In genomic region chr9:136651859-136652258, GRCh38 we compare ENCODE assay signal across 27 cellular contexts. TPM values are rescaled to one million over a fixed set of nuclear protein-coding genes. Genes with fewer than 3 reads are reported as not detected.
"Had no signal": no experiment of that assay in that cellular context is flagged by ENCODE, and none has a peak within 500 bp of the region (broad histone marks: within the 10 kb centered on the region; RNA-seq: fewer than 3 reads in every experiment).

No MANE protein-coding gene starts in this region.

- H3K4me1 ChIP-seq: ascending aorta had no signal

- H3K4me3 ChIP-seq: ascending aorta, cardiac muscle cell had no signal

- H3K27me3 ChIP-seq: ascending aorta, cardiac muscle cell had no signal

- H3K36me3 ChIP-seq: ascending aorta, cardiac muscle cell had no signal

- H3K27ac ChIP-seq: ascending aorta, cardiac muscle cell, VCaP had no signal

- DNase-seq: activated B cell treated with CpG ODN at 0.5 μM for 24 hours; activated CD4-positive, alpha-beta memory T cell treated with anti-CD3 and anti-CD28 coated beads, Interleukin-2, amount 10 ng/mL, durations not matched to agents 7 days and 5 days; activated CD4-positive, alpha-beta T cell treated with anti-CD3 and anti-CD28 coated beads for 4 hours; activated CD4-positive, alpha-beta T cell treated with anti-CD3 and anti-CD28 coated beads, Interleukin-2, amount 10 ng/mL, durations not matched to agents 7 days and 5 days; activated CD4-positive, alpha-beta T cell treated with anti-CD3 and anti-CD28 coated beads, Interleukin-2, amount 50 U/mL, for 48 hours; activated CD4-positive, CD25-positive, alpha-beta regulatory T cell treated with anti-CD3 and anti-CD28 coated beads, Interleukin-2, amount 50 U/mL, for 72 hours; activated CD8-positive, alpha-beta memory T cell treated with anti-CD3 and anti-CD28 coated beads for 24 hours; activated CD8-positive, alpha-beta memory T cell treated with anti-CD3 and anti-CD28 coated beads, Interleukin-2, amount 10 ng/mL, durations not matched to agents 7 days and 5 days; activated CD8-positive, alpha-beta memory T cell treated with anti-CD3 and anti-CD28 coated beads, Interleukin-2, amount 50 U/mL, for 48 hours; activated CD8-positive, alpha-beta T cell treated with anti-CD3 and anti-CD28 coated beads, Interleukin-2, amount 10 ng/mL, durations not matched to agents 7 days and 5 days; activated effector memory CD4-positive, alpha-beta T cell treated with Interleukin-2 at 50 U/mL for 16 hours; activated gamma-delta T cell; activated naive CD4-positive, alpha-beta T cell treated with anti-CD3 and anti-CD28 coated beads, Interleukin-2, amount 10 ng/mL, durations not matched to agents 7 days and 5 days; activated naive CD4-positive, alpha-beta T cell treated with Interleukin-2 at 50 U/mL for 16 hours; activated naive CD8-positive, alpha-beta T cell treated with anti-CD3 and anti-CD28 coated beads, Interleukin-2, amount 10 ng/mL, durations not matched to agents 7 days and 5 days; activated naive CD8-positive, alpha-beta T cell treated with anti-CD3 and anti-CD28 coated beads, Interleukin-2, amount 50 U/mL, for 24 hours; activated T-cell treated with anti-CD3 and anti-CD28 coated beads, Interleukin-2, amount 50 U/mL, for 24 hours; activated T-cell treated with anti-CD3 and anti-CD28 coated beads, Interleukin-2, amount 50 U/mL, for 48 hours; amygdala; anterior cingulate cortex; caudate nucleus; T-helper 1 cell; T-helper 2 cell; T-helper 9 cell had no signal

- H3K9me3 ChIP-seq: ascending aorta had no signal

RNA-seq across cellular contexts. Expression of gene EGFL7, which starts 10.9 kb away (rescaled TPM):
- total RNA-seq: activated B cell treated with CpG ODN at 0.5 μM for 24 hours had no signal
